In genomic region chr12:48296586-48297396, GRCh38 we compare ENCODE assay signal across 8 cellular contexts. TPM values are rescaled to one million over a fixed set of nuclear protein-coding genes. Genes with fewer than 3 reads are reported as not detected.
DNase-seq lines count a peak whose midpoint lies in the region; ATAC-seq, FAIRE-seq and TF ChIP-seq lines count a peak whose summit lies in the region.

No MANE protein-coding gene starts in this region.

- H3K9me3 ChIP-seq in right atrium auricular region (no peaks in the 10 kb centered on the region), pancreas (no peaks in the 10 kb centered on the region)

- H3K79me2 ChIP-seq in ACC112 (ENCODE audit: control insufficient read depth, insufficient read depth, low read length, unreplicated experiment) = no peaks in the 10 kb centered on the region

- peak; percentile 64 for ATAC-seq in GM21526 (IDR thresholded peaks at IDR 0.05; ENCODE audit: low FRiP score, unreplicated experiment)
- peak; percentile 100 for ATAC-seq in SK-N-SH treated with all-trans-retinoic acid at 6 μM for 48 hours
- ATAC-seq in pancreas = peak; percentile 100
- no peak for ATAC-seq in GM19397 (IDR thresholded peaks at IDR 0.05; ENCODE audit: unreplicated experiment)

- H3K27me3 ChIP-seq in ACC112 (ENCODE audit: insufficient read depth, low read length) (peaks cover 18% of the 10 kb centered on the region), right atrium auricular region (no peaks in the 10 kb centered on the region), pancreas (no peaks in the 10 kb centered on the region)

- DNase-seq in astrocyte of the cerebellum (ENCODE audit: low read depth) (peak; percentile 53), right atrium auricular region (ENCODE audit: low spot score) (peak; percentile 86), pancreas (peak; percentile 83 to 93 (median 84)), ureter (ENCODE audit: low spot score) (peak; percentile 86)

- H3K27ac ChIP-seq in ACC112 (ENCODE audit: low read depth, low read length) (no peak overlapping the region), right atrium auricular region (peak overlapping the region in 1 of 2 donors; percentile 15), pancreas (peak overlapping the region in 3 of 4 donors; percentile 9 to 53 (median 52))

- H3K36me3 ChIP-seq in ACC112 (ENCODE audit: insufficient read depth, low read length) = no peaks in the 10 kb centered on the region
- no peaks in the 10 kb centered on the region for H3K36me3 ChIP-seq in right atrium auricular region
- H3K36me3 ChIP-seq in pancreas = no peaks in the 10 kb centered on the region

- WGBS in pancreas, 2 donors = 5 to 6% methylated on average over 32 of the region's 32 CpGs

- intact Hi-C loops in pancreas (cut with DNase I) = no loop called here

- H2AFZ ChIP-seq in ACC112 (ENCODE audit: low read length, unreplicated experiment) = peak overlapping the region; percentile 87

- peak; percentile 53 for FAIRE-seq in pancreas (lab: Jason Lieb, UNC)

- no peaks in the 10 kb centered on the region for H3K4me1 ChIP-seq in ACC112 (ENCODE audit: control insufficient read depth, insufficient read depth, low read length, unreplicated experiment)
- H3K4me1 ChIP-seq in right atrium auricular region = peaks cover 0 to 4% of the 10 kb centered on the region in 2 donors
- H3K4me1 ChIP-seq in pancreas = no peaks in the 10 kb centered on the region

- in situ Hi-C loops in astrocyte of the cerebellum (cut with HindIII; ENCODE audit: low sequenced_read_pairs) = no loop called here

- TF ChIP-seq CTCF in astrocyte of the cerebellum (IDR thresholded peaks at IDR 0.05; ENCODE audit: low read depth, low read length, missing control alignments) (no peak), right atrium auricular region (IDR thresholded peaks at IDR 0.05) (peak in 1 of 2 donors; percentile 21), pancreas (IDR thresholded peaks at IDR 0.05) (no peak)

- H3K4me3 ChIP-seq in ACC112 (ENCODE audit: low read depth, low read length) (peak overlapping the region; percentile 78), astrocyte of the cerebellum (ENCODE audit: low read depth, low read length) (peak overlapping the region; percentile 48), right atrium auricular region (peak overlapping the region; percentile 43 to 54), pancreas (peak overlapping the region; percentile 34 to 72 (median 40))

TF ChIP-seq in SK-N-SH treated with all-trans-retinoic acid at 6 μM for 48 hours, 23 proteins besides CTCF, POLR2A, EP300 and RAD21:
- TF ChIP-seq ZNF565 (CRISPR knock-in tag; conservative IDR thresholded peaks at IDR 0.05; ENCODE audit: low read depth) = no peak
- no peak for TF ChIP-seq TSHZ2 (CRISPR knock-in tag; IDR thresholded peaks at IDR 0.05)
- no peak for TF ChIP-seq SNAI2 (CRISPR knock-in tag; IDR thresholded peaks at IDR 0.05)
- TF ChIP-seq POU6F1 (CRISPR knock-in tag; IDR thresholded peaks at IDR 0.05; ENCODE audit: borderline replicate concordance, low read depth) = no peak
- TF ChIP-seq ZNF70 (CRISPR knock-in tag; IDR thresholded peaks at IDR 0.05) = no peak
- no peak for TF ChIP-seq CSDC2 (CRISPR knock-in tag; IDR thresholded peaks at IDR 0.05)
- no peak for TF ChIP-seq ESRRG (CRISPR knock-in tag; IDR thresholded peaks at IDR 0.05)
- TF ChIP-seq TCF4 (CRISPR knock-in tag; IDR thresholded peaks at IDR 0.05; ENCODE audit: borderline replicate concordance) = no peak
- TF ChIP-seq BACH2 (CRISPR knock-in tag; IDR thresholded peaks at IDR 0.05; ENCODE audit: borderline replicate concordance) = no peak
- no peak for TF ChIP-seq ZFP3 (CRISPR knock-in tag; IDR thresholded peaks at IDR 0.05)
- no peak for TF ChIP-seq ARNTL (CRISPR knock-in tag; IDR thresholded peaks at IDR 0.05; ENCODE audit: borderline replicate concordance, low read depth)
- TF ChIP-seq, protein P1, sequence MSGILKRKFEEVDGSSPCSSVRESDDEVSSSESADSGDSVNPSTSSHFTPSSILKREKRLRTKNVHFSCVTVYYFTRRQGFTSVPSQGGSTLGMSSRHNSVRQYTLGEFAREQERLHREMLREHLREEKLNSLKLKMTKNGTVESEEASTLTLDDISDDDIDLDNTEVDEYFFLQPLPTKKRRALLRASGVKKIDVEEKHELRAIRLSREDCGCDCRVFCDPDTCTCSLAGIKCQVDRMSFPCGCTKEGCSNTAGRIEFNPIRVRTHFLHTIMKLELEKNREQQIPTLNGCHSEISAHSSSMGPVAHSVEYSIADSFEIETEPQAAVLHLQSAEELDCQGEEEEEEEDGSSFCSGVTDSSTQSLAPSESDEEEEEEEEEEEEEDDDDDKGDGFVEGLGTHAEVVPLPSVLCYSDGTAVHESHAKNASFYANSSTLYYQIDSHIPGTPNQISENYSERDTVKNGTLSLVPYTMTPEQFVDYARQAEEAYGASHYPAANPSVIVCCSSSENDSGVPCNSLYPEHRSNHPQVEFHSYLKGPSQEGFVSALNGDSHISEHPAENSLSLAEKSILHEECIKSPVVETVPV (CRISPR knock-in tag; IDR thresholded peaks at IDR 0.05) = no peak
- TF ChIP-seq, protein P2, sequence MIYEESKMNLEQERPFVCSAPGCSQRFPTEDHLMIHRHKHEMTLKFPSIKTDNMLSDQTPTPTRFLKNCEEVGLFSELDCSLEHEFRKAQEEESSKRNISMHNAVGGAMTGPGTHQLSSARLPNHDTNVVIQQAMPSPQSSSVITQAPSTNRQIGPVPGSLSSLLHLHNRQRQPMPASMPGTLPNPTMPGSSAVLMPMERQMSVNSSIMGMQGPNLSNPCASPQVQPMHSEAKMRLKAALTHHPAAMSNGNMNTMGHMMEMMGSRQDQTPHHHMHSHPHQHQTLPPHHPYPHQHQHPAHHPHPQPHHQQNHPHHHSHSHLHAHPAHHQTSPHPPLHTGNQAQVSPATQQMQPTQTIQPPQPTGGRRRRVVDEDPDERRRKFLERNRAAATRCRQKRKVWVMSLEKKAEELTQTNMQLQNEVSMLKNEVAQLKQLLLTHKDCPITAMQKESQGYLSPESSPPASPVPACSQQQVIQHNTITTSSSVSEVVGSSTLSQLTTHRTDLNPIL (CRISPR knock-in tag; IDR thresholded peaks at IDR 0.05; ENCODE audit: low read depth) = no peak
- no peak for TF ChIP-seq ISL1 (CRISPR knock-in tag; IDR thresholded peaks at IDR 0.05)
- TF ChIP-seq PATZ1 (CRISPR knock-in tag; IDR thresholded peaks at IDR 0.05; ENCODE audit: borderline replicate concordance) = no peak
- no peak for TF ChIP-seq RARB (CRISPR knock-in tag; IDR thresholded peaks at IDR 0.05)
- no peak for TF ChIP-seq ZFP30 (CRISPR knock-in tag; IDR thresholded peaks at IDR 0.05)
- TF ChIP-seq ZNF8 (CRISPR knock-in tag; IDR thresholded peaks at IDR 0.05) = no peak
- TF ChIP-seq PPARA (CRISPR knock-in tag; IDR thresholded peaks at IDR 0.05; ENCODE audit: borderline replicate concordance) = no peak

RNA-seq across cellular contexts. Expression of gene ZNF641, which starts 53.9 kb away (rescaled TPM):
- total RNA-seq in right atrium auricular region = 10 to 100 TPM; 18.1 to 19.1 TPM
- total RNA-seq in pancreas = 10 to 100 TPM in 5 of 6 donors, 1 to 10 TPM in 1; 9.9 to 14.4 (median 12.3) TPM
- 1 to 10 TPM; 8.0 to 9.2 TPM for polyA plus RNA-seq in pancreas
- 35.3 TPM for total RNA-seq in ureter
